ENCODE assay signal across 8 cellular contexts in genomic region chr7:16420649-16421332, GRCh38. TPM values are rescaled to one million over a fixed set of nuclear protein-coding genes. Genes with fewer than 3 reads are reported as not detected.
DNase-seq lines count a peak whose midpoint lies in the region; ATAC-seq lines count a peak whose summit lies in the region.

No MANE protein-coding gene starts in this region.

- no peaks in the 10 kb centered on the region for H3K36me3 ChIP-seq in CD8-positive, alpha-beta memory T cell (ENCODE audit: insufficient read depth, low read length)
- no peaks in the 10 kb centered on the region for H3K36me3 ChIP-seq in NT2/D1 (ENCODE audit: insufficient read depth, insufficient read length, low read length)

- H3K27ac ChIP-seq in CD8-positive, alpha-beta memory T cell (ENCODE audit: low read depth, low read length): peak overlapping the region; percentile 84

- H3K4me3 Mint-ChIP-seq in CD8-positive, alpha-beta memory T cell: peak overlapping the region; percentile 87 to 96 (median 92)

- CTCF ChIA-PET in CD8-positive, alpha-beta memory T cell (lab: Charles Lee): interaction anchor here (0.8 to 4.6 kb wide), 8 partner anchors 13 to 225 kb away, joined by 3 to 62 read pairs (median 4); partner anchors contain the start of genes ANKMY2 and BZW2

- H3K27me3 Mint-ChIP-seq in CD8-positive, alpha-beta memory T cell: peaks cover 0 to 5% of the 10 kb centered on the region in 2 donors

- no peaks in the 10 kb centered on the region for H3K9me3 ChIP-seq in CD8-positive, alpha-beta memory T cell (ENCODE audit: low read length)
- no peaks in the 10 kb centered on the region for H3K9me3 ChIP-seq in NT2/D1 (ENCODE audit: insufficient read depth, low read length)

- H3K4me3 ChIP-seq in CD8-positive, alpha-beta memory T cell (ENCODE audit: low read length): peak overlapping the region; percentile 74
- peak overlapping the region; percentile 72 for H3K4me3 ChIP-seq in NT2/D1 (ENCODE audit: insufficient read length, low read depth)

- H3K4me1 ChIP-seq in CD8-positive, alpha-beta memory T cell (ENCODE audit: insufficient read depth, low read length): peaks cover 15% of the 10 kb centered on the region
- H3K4me1 ChIP-seq in NT2/D1 (ENCODE audit: insufficient read depth, insufficient read length): no peaks in the 10 kb centered on the region

- no peaks in the 10 kb centered on the region for H3K27me3 ChIP-seq in CD8-positive, alpha-beta memory T cell (ENCODE audit: insufficient read depth, low read length, poor library complexity, severe bottlenecking)
- H3K27me3 ChIP-seq in NT2/D1 (ENCODE audit: insufficient read depth, insufficient read length): no peaks in the 10 kb centered on the region

- H3K4me1 Mint-ChIP-seq in CD8-positive, alpha-beta memory T cell: peaks cover 17 to 33% (median 20%) of the 10 kb centered on the region in 3 donors

- peak overlapping the region; percentile 86 to 98 (median 93) for H3K27ac Mint-ChIP-seq in CD8-positive, alpha-beta memory T cell

- H3K9ac ChIP-seq in NT2/D1 (ENCODE audit: insufficient read length, low read depth): peak overlapping the region; percentile 91

- POLR2A ChIA-PET in CD8-positive, alpha-beta memory T cell (lab: Charles Lee): interaction anchor here (0.7 to 1.5 kb wide), 4 partner anchors 11 to 225 kb away, joined by 3 to 7 read pairs (median 6); partner anchors contain the start of genes ANKMY2 and BZW2

- H3K9me3 Mint-ChIP-seq in CD8-positive, alpha-beta memory T cell: peaks cover 0 to 2% (median 0%) of the 10 kb centered on the region in 5 donors

- peaks cover 0 to 3% (median 0%) of the 10 kb centered on the region in 3 donors for H3K36me3 Mint-ChIP-seq in CD8-positive, alpha-beta memory T cell

- peak; percentile 90 for ATAC-seq in GM19467 (IDR thresholded peaks at IDR 0.05; ENCODE audit: unreplicated experiment)

- peak; percentile 67 to 93 (median 87) for DNase-seq in CD8-positive, alpha-beta memory T cell
- DNase-seq in HPDE6-E6E7 (ENCODE audit: extremely low spot score): peak; percentile 73
- peak; percentile 83 for DNase-seq in NT2/D1 (ENCODE audit: low read depth, low spot score)
- peak; percentile 88 for DNase-seq in activated CD8-positive, alpha-beta memory T cell treated with anti-CD3 and anti-CD28 coated beads, Interleukin-2, amount 50 U/mL, for 48 hours
- peak; percentile 67 for DNase-seq in epidermal melanocyte (ENCODE audit: insufficient read length, low spot score)
- DNase-seq in midbrain (lab: John Stamatoyannopoulos, UW): peak; percentile 88
- peak; percentile 76 to 81 for DNase-seq in stimulated activated CD8-positive, alpha-beta memory T cell treated with anti-CD3 and anti-CD28 coated beads, Interleukin-15, amount 100 ng/mL, for 48 hours (ENCODE audit: low read depth in 2 of 2)

RNA-seq across cellular contexts. Expression of gene CRPPA, which starts 0.5 kb away (rescaled TPM):
- 1 to 10 TPM; 1.6 to 1.8 TPM for total RNA-seq in CD8-positive, alpha-beta memory T cell
- polyA plus RNA-seq in CD8-positive, alpha-beta memory T cell: 0.32 TPM

RNA-seq across cellular contexts. Expression of gene SOSTDC1, which starts 44.7 kb away (rescaled TPM):
- total RNA-seq in CD8-positive, alpha-beta memory T cell: not detected
- polyA plus RNA-seq in CD8-positive, alpha-beta memory T cell: not detected

Comparison
In these comparisons a context has a peak if more than half of its experiments do, and no peak if none do; other contexts are left out.
1. Peak in every context shown above with its lines: DNase-seq, ATAC-seq, H3K4me3 ChIP-seq and H3K27ac ChIP-seq.